1 cellular context compared by ENCODE assay signal in the genomic region with DNA sequence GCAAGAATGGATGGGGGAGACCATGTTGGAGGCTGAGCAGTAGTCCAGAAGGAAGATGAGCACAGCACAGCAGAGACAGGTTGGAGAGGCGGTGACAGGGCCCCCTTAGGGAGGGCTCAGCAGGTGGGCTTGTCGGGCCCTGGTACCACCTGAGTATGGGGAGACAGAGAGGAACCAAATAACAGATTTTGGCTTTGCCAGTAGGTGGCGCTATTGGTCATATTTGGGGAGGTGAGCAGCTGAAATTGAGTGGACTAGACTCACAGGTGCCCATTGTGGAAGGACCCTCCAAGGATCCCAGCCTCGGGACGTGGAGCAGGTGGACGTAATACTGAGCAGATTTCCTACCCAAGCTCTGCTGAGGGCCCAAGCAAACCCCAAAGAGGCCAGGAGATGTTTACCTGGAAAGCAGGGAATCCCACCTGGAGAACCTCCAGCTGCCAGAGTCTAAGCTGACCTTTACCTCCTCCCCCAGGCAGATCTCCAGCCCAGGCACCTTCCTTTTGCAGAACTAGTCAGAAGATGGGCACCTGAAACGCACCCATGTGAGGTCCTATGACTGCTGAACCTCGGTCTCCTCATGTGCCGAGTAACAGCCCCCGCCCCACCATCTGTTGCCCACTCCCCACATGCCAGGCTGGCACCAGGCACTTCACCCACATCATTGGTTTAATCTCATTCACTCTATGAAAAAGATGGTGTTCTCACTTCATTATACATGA.
TF ChIP-seq lines count a peak whose summit lies in the region.

No MANE protein-coding gene starts in this region.

TF ChIP-seq in SK-N-SH, 30 proteins besides CTCF, POLR2A, EP300 and RAD21 (continued from another document):
- TF ChIP-seq, protein P1, sequence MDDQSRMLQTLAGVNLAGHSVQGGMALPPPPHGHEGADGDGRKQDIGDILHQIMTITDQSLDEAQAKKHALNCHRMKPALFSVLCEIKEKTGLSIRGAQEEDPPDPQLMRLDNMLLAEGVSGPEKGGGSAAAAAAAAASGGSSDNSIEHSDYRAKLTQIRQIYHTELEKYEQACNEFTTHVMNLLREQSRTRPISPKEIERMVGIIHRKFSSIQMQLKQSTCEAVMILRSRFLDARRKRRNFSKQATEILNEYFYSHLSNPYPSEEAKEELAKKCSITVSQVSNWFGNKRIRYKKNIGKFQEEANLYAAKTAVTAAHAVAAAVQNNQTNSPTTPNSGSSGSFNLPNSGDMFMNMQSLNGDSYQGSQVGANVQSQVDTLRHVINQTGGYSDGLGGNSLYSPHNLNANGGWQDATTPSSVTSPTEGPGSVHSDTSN (IDR thresholded peaks at IDR 0.05): no peak
- peak; percentile 68 for TF ChIP-seq SMC3 (IDR thresholded peaks at IDR 0.05; ENCODE audit: low read depth, low read length)
- TF ChIP-seq NFIC (IDR thresholded peaks at IDR 0.05; ENCODE audit: borderline replicate concordance): no peak
- no peak for TF ChIP-seq FOSL2 (IDR thresholded peaks at IDR 0.05; ENCODE audit: borderline replicate concordance, low read depth)
- no peak for TF ChIP-seq GABPA (IDR thresholded peaks at IDR 0.05; ENCODE audit: low read depth)
- TF ChIP-seq GATA2 (CRISPR knock-in tag; IDR thresholded peaks at IDR 0.05): no peak
- TF ChIP-seq RCOR1 (IDR thresholded peaks at IDR 0.05; ENCODE audit: low read length): no peak
